Comparison of ENCODE assay signal across 8 cellular contexts in genomic region chr5:7745882-7746735, GRCh38.
A peak's percentile ranks its signal among the peaks of the same experiment; 100 is the strongest.
DNase-seq lines count a peak whose midpoint lies in the region; ATAC-seq and TF ChIP-seq lines count a peak whose summit lies in the region.

No MANE protein-coding gene starts in this region.

- peak; percentile 69 for DNase-seq in D341Med (ENCODE audit: low spot score)
- DNase-seq in NCI-H510A treated with DMSO at 0.1 percent for 48 hours (lab: John Stamatoyannopoulos, UW): peak; percentile 91
- peak; percentile 71 for DNase-seq in activated CD8-positive, alpha-beta memory T cell treated with anti-CD3 and anti-CD28 coated beads, Interleukin-2, amount 50 U/mL, for 48 hours
- peak; percentile 75 for DNase-seq in fibroblast of villous mesenchyme (ENCODE audit: low read depth)
- DNase-seq in occipital lobe (lab: John Stamatoyannopoulos, UW): peak; percentile 48

- TF ChIP-seq CTCF in fibroblast of villous mesenchyme (IDR thresholded peaks at IDR 0.05; ENCODE audit: insufficient read depth, low read depth, low read length): peak; percentile 87

- peak; percentile 55 for ATAC-seq in HG02678 (IDR thresholded peaks at IDR 0.05; ENCODE audit: unreplicated experiment)
- ATAC-seq in HG02798 (IDR thresholded peaks at IDR 0.05; ENCODE audit: poor library complexity, unreplicated experiment): no peak
- no peak for ATAC-seq in HG03025 (IDR thresholded peaks at IDR 0.05; ENCODE audit: low FRiP score, unreplicated experiment)

- no peak overlapping the region for H3K4me3 ChIP-seq in fibroblast of villous mesenchyme (ENCODE audit: low read depth, low read length)
